In the genomic region with DNA sequence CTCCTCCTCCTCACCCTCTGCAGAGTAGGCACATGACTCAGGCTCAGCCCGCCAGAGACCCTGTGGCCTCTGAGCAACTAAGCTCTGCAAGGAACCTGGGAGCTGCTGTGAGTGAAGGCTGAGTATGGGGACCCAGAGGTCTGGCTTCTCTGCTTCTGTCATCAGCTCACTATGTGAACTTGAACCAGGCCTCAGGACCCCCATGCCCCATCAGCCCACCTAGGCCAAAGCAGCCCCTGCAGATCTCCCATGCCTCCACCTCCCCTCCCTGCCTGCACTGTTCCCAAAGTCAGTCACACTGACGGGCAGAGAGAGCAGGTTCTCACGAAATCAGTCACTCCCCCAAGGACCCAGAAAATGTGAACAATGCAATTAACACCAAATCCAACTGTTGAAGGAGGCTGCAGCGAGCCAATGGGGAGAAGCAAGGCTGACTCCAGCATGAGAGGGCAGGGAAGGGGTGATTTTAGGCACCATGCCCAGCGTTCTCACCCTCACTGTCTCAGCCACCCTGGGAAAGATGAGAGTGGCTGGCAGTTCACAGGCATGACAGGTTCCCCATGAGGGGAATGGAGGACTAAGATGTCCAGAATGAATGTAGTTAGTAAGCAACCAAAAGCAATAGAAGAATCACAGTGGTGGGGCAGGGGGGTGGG, we compare ENCODE assay signal across 1 cellular context.
TF ChIP-seq lines count a peak whose summit lies in the region.

No MANE protein-coding gene starts in this region.

TF ChIP-seq in HepG2, 621 proteins besides CTCF, POLR2A, EP300 and RAD21:
- TF ChIP-seq, protein P1, sequence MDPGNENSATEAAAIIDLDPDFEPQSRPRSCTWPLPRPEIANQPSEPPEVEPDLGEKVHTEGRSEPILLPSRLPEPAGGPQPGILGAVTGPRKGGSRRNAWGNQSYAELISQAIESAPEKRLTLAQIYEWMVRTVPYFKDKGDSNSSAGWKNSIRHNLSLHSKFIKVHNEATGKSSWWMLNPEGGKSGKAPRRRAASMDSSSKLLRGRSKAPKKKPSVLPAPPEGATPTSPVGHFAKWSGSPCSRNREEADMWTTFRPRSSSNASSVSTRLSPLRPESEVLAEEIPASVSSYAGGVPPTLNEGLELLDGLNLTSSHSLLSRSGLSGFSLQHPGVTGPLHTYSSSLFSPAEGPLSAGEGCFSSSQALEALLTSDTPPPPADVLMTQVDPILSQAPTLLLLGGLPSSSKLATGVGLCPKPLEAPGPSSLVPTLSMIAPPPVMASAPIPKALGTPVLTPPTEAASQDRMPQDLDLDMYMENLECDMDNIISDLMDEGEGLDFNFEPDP (CRISPR knock-in tag; conservative IDR thresholded peaks at IDR 0.05), result no peak
- TF ChIP-seq CENPT (CRISPR knock-in tag; IDR thresholded peaks at IDR 0.05; ENCODE audit: low read depth) (no peak), GTF3A (CRISPR knock-in tag; conservative IDR thresholded peaks at IDR 0.05) (no peak), ZNF768 (CRISPR knock-in tag; IDR thresholded peaks at IDR 0.05) (no peak), SP5 (CRISPR knock-in tag; IDR thresholded peaks at IDR 0.05; ENCODE audit: borderline replicate concordance, low read depth) (no peak), EHMT2 (IDR thresholded peaks at IDR 0.05; ENCODE audit: borderline replicate concordance, low read depth, low read length) (no peak), ZNF24 (IDR thresholded peaks at IDR 0.05) (no peak), ZNF782 (CRISPR knock-in tag; IDR thresholded peaks at IDR 0.05; ENCODE audit: borderline replicate concordance) (no peak), MEIS1 (CRISPR knock-in tag; IDR thresholded peaks at IDR 0.05; ENCODE audit: borderline replicate concordance) (no peak), JDP2 (CRISPR knock-in tag; IDR thresholded peaks at IDR 0.05; ENCODE audit: borderline replicate concordance) (no peak), ZNF672 (CRISPR knock-in tag; IDR thresholded peaks at IDR 0.05) (no peak), GABPB1 (CRISPR knock-in tag; IDR thresholded peaks at IDR 0.05) (no peak), WIZ (CRISPR knock-in tag; IDR thresholded peaks at IDR 0.05) (no peak), MXI1 (IDR thresholded peaks at IDR 0.05; ENCODE audit: borderline replicate concordance, low read depth, low read length) (no peak)
- TF ChIP-seq, protein P2, sequence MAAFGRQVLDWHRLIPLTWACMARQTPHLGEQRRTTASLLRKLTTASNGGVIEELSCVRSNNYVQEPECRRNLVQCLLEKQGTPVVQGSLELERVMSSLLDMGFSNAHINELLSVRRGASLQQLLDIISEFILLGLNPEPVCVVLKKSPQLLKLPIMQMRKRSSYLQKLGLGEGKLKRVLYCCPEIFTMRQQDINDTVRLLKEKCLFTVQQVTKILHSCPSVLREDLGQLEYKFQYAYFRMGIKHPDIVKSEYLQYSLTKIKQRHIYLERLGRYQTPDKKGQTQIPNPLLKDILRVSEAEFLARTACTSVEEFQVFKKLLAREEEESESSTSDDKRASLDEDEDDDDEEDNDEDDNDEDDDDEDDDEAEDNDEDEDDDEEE (CRISPR knock-in tag; IDR thresholded peaks at IDR 0.05), result no peak
- TF ChIP-seq, protein P3, sequence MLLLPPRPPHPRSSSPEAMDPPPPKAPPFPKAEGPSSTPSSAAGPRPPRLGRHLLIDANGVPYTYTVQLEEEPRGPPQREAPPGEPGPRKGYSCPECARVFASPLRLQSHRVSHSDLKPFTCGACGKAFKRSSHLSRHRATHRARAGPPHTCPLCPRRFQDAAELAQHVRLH (CRISPR knock-in tag; IDR thresholded peaks at IDR 0.05; ENCODE audit: borderline replicate concordance, low read depth), result no peak
- TF ChIP-seq, protein P4, sequence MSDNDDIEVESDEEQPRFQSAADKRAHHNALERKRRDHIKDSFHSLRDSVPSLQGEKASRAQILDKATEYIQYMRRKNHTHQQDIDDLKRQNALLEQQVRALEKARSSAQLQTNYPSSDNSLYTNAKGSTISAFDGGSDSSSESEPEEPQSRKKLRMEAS (IDR thresholded peaks at IDR 0.05), result no peak
